In the genomic region with DNA sequence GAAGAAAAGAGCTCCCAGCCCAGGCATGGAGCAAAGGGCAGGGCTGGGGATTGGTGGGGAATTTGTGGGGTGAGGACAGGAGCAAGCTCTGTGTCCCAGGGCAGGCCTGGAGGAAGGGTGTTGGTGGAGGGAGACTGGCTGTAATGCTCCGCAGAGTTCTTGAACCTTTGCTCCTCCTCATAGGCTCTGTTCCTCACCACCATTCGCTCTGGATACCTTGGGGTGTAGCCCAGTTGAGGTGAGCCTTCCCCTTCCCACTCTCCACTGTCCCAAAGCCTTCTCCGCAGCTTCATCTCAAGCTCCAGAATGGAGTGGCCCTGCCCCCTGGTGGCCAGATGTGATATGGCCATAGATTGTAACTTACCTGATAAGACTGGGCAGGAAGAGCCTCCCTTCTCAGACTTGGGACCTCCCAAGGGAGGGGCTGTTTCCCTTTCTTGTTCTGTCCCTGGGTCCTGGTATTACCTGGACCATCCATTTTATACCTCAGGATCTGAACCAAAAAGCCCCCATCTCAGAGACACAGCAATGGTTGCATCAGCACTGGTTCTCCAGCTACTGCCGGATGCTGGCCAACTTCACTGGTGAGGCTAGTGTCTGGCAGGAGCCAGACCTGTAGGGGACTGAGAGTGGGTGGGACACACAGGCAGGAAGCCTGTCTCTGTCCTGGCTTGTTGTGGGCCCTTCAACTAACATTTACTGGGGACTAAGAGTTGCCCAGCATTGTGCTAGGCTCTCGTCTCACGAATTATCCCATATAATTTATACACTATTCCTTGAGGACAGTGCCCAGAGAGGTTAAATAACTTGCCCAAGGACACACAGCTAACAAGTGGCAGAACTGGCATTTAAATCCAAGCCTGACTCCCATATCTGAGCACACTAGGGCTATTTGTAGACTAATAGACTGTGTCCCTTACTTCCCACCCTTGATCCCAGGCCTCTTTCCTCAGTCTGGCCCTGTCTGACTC, we compare ENCODE assay signal across 8 cellular contexts. TPM values are rescaled to one million over a fixed set of nuclear protein-coding genes. Genes with fewer than 3 reads are reported as not detected.
A peak's percentile ranks its signal among the peaks of the same experiment; 100 is the strongest.
DNase-seq lines count a peak whose midpoint lies in the region; ATAC-seq and TF ChIP-seq lines count a peak whose summit lies in the region.

No MANE protein-coding gene starts in this region.

- ATAC-seq in SK-N-SH treated with all-trans-retinoic acid at 6 μM for 48 hours = peak; percentile 96
- peak; percentile 91 for ATAC-seq in upper lobe of left lung (ENCODE audit: low FRiP score in 2 of 2)

- no peaks in the 10 kb centered on the region for H3K9me3 Mint-ChIP-seq in activated naive CD4-positive, alpha-beta T cell treated with anti-CD3 and anti-CD28 coated beads, Interleukin-2, amount 10 ng/mL, durations not matched to agents 7 days and 5 days

- H3K4me3 Mint-ChIP-seq in activated naive CD4-positive, alpha-beta T cell treated with anti-CD3 and anti-CD28 coated beads, Interleukin-2, amount 10 ng/mL, durations not matched to agents 7 days and 5 days = no peak overlapping the region

- no peak overlapping the region for H3K27ac ChIP-seq in upper lobe of left lung

- CTCF ChIA-PET in activated naive CD4-positive, alpha-beta T cell treated with anti-CD3 and anti-CD28 coated beads, Interleukin-2, amount 10 ng/mL, durations not matched to agents 7 days and 5 days (lab: Charles Lee) = interaction anchor here (0.5 to 3.5 kb wide), 23 partner anchors 9 to 321 kb away, joined by 3 to 81 read pairs (median 4); partner anchors contain the start of genes LASP1NB, RPL19 and STAC2

- H3K9me3 ChIP-seq in upper lobe of left lung = no peaks in the 10 kb centered on the region

- H3K4me3 ChIP-seq in upper lobe of left lung = no peak overlapping the region

- TF ChIP-seq EP300 in upper lobe of left lung (IDR thresholded peaks at IDR 0.05) = no peak

- WGBS in upper lobe of left lung, 2 donors = 42 to 55% methylated on average over 5 to 6 of the region's 6 CpGs

- H3K4me1 ChIP-seq in upper lobe of left lung = peaks cover 4 to 17% (median 6%) of the 10 kb centered on the region in 4 donors

- peak; percentile 87 to 97 (median 92) for TF ChIP-seq CTCF in upper lobe of left lung (IDR thresholded peaks at IDR 0.05)

- intact Hi-C loops in head of caudate nucleus (cut with DNase I) (loop anchor here (10.0 kb wide), 1 partner anchor 260 kb away; no protein-coding TSS in a partner anchor), posterior cingulate gyrus (cut with DNase I) (loop anchor here (5.0 kb wide), 1 partner anchor 38 kb away; no protein-coding TSS in a partner anchor)

- TF ChIP-seq POLR2A in upper lobe of left lung (IDR thresholded peaks at IDR 0.05) = no peak

- H3K27me3 ChIP-seq in upper lobe of left lung = no peaks in the 10 kb centered on the region

- peaks cover 14% of the 10 kb centered on the region for H3K4me1 Mint-ChIP-seq in activated naive CD4-positive, alpha-beta T cell treated with anti-CD3 and anti-CD28 coated beads, Interleukin-2, amount 10 ng/mL, durations not matched to agents 7 days and 5 days

- H3K36me3 Mint-ChIP-seq in activated naive CD4-positive, alpha-beta T cell treated with anti-CD3 and anti-CD28 coated beads, Interleukin-2, amount 10 ng/mL, durations not matched to agents 7 days and 5 days = no peaks in the 10 kb centered on the region

- peak; percentile 90 for DNase-seq in activated gamma-delta T cell treated with Interleukin-2 at 50 U/mL for 16 hours
- no peak for DNase-seq in activated gamma-delta T cell (lab: John Stamatoyannopoulos, UW)
- DNase-seq in NCI-H128 (lab: John Stamatoyannopoulos, UW; ENCODE audit: unreplicated experiment) = peak; percentile 22
- DNase-seq in activated naive CD4-positive, alpha-beta T cell treated with anti-CD3 and anti-CD28 coated beads, Interleukin-2, amount 10 ng/mL, durations not matched to agents 7 days and 5 days = peak; percentile 92
- DNase-seq in head of caudate nucleus = peak; percentile 62 to 96 (median 90)
- DNase-seq in posterior cingulate gyrus = peak; percentile 76 to 98 (median 90)
- DNase-seq in upper lobe of left lung = peak in 1 of 2 donors; percentile 88

- peaks cover 17% of the 10 kb centered on the region for H3K27me3 Mint-ChIP-seq in activated naive CD4-positive, alpha-beta T cell treated with anti-CD3 and anti-CD28 coated beads, Interleukin-2, amount 10 ng/mL, durations not matched to agents 7 days and 5 days

- peak overlapping the region; percentile 46 for H3K27ac Mint-ChIP-seq in activated naive CD4-positive, alpha-beta T cell treated with anti-CD3 and anti-CD28 coated beads, Interleukin-2, amount 10 ng/mL, durations not matched to agents 7 days and 5 days

- H3K36me3 ChIP-seq in upper lobe of left lung = no peaks in the 10 kb centered on the region

TF ChIP-seq in SK-N-SH treated with all-trans-retinoic acid at 6 μM for 48 hours, 23 proteins besides CTCF, POLR2A, EP300 and RAD21:
- TF ChIP-seq ARNTL (CRISPR knock-in tag; IDR thresholded peaks at IDR 0.05; ENCODE audit: borderline replicate concordance, low read depth) = no peak
- TF ChIP-seq ZNF70 (CRISPR knock-in tag; IDR thresholded peaks at IDR 0.05) = no peak
- no peak for TF ChIP-seq OSR1 (CRISPR knock-in tag; IDR thresholded peaks at IDR 0.05)
- TF ChIP-seq ESRRG (CRISPR knock-in tag; IDR thresholded peaks at IDR 0.05) = no peak
- TF ChIP-seq BACH2 (CRISPR knock-in tag; IDR thresholded peaks at IDR 0.05; ENCODE audit: borderline replicate concordance) = no peak
- TF ChIP-seq, protein P1, sequence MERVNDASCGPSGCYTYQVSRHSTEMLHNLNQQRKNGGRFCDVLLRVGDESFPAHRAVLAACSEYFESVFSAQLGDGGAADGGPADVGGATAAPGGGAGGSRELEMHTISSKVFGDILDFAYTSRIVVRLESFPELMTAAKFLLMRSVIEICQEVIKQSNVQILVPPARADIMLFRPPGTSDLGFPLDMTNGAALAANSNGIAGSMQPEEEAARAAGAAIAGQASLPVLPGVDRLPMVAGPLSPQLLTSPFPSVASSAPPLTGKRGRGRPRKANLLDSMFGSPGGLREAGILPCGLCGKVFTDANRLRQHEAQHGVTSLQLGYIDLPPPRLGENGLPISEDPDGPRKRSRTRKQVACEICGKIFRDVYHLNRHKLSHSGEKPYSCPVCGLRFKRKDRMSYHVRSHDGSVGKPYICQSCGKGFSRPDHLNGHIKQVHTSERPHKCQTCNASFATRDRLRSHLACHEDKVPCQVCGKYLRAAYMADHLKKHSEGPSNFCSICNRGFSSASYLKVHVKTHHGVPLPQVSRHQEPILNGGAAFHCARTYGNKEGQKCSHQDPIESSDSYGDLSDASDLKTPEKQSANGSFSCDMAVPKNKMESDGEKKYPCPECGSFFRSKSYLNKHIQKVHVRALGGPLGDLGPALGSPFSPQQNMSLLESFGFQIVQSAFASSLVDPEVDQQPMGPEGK (CRISPR knock-in tag; IDR thresholded peaks at IDR 0.05; ENCODE audit: borderline replicate concordance) = no peak
TF ChIP-seq in SK-N-SH treated with all-trans-retinoic acid at 6 μM for 48 hours: peak in this region for 0.

RNA-seq across cellular contexts. Expression of gene STAC2, which starts 19.1 kb away (rescaled TPM):
- 1 to 10 TPM in 1 of 6 donors, under 1 TPM in 3, not detected in 2; 0.24 to 1.1 (median 0.48) TPM for total RNA-seq in upper lobe of left lung

RNA-seq across cellular contexts. Expression of gene RPL19, which starts 44.8 kb away (rescaled TPM):
- total RNA-seq in upper lobe of left lung = 1,000 to 10,000 TPM; 1,356 to 1,902 (median 1,599) TPM

RNA-seq across cellular contexts. Expression of gene CACNB1, which starts 47.4 kb away (rescaled TPM):
- total RNA-seq in upper lobe of left lung = 100 to 1,000 TPM in 1 of 6 donors, 10 to 100 TPM in 5; 28.8 to 149 (median 34.0) TPM
